In genomic region chr12:20477691-20478090, GRCh38 we compare ENCODE assay signal across 21 cellular contexts.
DNase-seq lines count a peak whose midpoint lies in the region; ATAC-seq, FAIRE-seq and TF ChIP-seq lines count a peak whose summit lies in the region.
"Had no signal": no experiment of that assay in that cellular context is flagged by ENCODE, and none has a peak within 500 bp of the region (broad histone marks: within the 10 kb centered on the region; RNA-seq: fewer than 3 reads in every experiment).

No MANE protein-coding gene starts in this region.

- H3K4me3 Mint-ChIP-seq in astrocyte (ENCODE audit: unreplicated experiment), result no peak overlapping the region
- H3K4me3 Mint-ChIP-seq: B cell; CD4-positive, alpha-beta T cell had no signal

- in situ Hi-C loops in G401 (cut with HindIII; ENCODE audit: low sequenced_read_pairs), result no loop called here

- no peak overlapping the region for H2AFZ ChIP-seq in astrocyte (ENCODE audit: low read depth, low read length)
- H2AFZ ChIP-seq: GM23248 had no signal

- peak overlapping the region; percentile 16 for H3K9ac ChIP-seq in astrocyte (ENCODE audit: low read length)
- H3K9ac ChIP-seq: GM23248 had no signal

- no peak for TF ChIP-seq CTCF in astrocyte (IDR thresholded peaks at IDR 0.05; ENCODE audit: insufficient read depth, low read depth, low read length)

- FAIRE-seq in astrocyte (lab: Jason Lieb, UNC), result no peak
- FAIRE-seq: G401.6, GM12892, GM19239, HepG2 had no signal

- H3K36me3 ChIP-seq in astrocyte (ENCODE audit: insufficient read depth, low read length), result no peaks in the 10 kb centered on the region
- H3K36me3 ChIP-seq: MG63 had no signal

- no peak for ATAC-seq in HG02759 (IDR thresholded peaks at IDR 0.05; ENCODE audit: unreplicated experiment)
- ATAC-seq in GM21723 (IDR thresholded peaks at IDR 0.05; ENCODE audit: unreplicated experiment), result no peak
- ATAC-seq: HepG2 had no signal

- no peaks in the 10 kb centered on the region for H3K36me3 Mint-ChIP-seq in astrocyte (ENCODE audit: low read depth, unreplicated experiment)

- no peaks in the 10 kb centered on the region for H4K20me1 ChIP-seq in astrocyte (ENCODE audit: insufficient read depth, low read length)

- peaks cover 5% of the 10 kb centered on the region for H3K4me1 ChIP-seq in astrocyte (ENCODE audit: insufficient read depth, low read length)

- no peaks in the 10 kb centered on the region for H3K27me3 ChIP-seq in astrocyte (ENCODE audit: insufficient read depth, low read length)
- H3K27me3 ChIP-seq: MG63 had no signal

- H3K9me3 ChIP-seq in astrocyte (ENCODE audit: insufficient read depth, low read depth, low read length), result no peaks in the 10 kb centered on the region
- H3K9me3 ChIP-seq: MG63 had no signal

- no peaks in the 10 kb centered on the region for H3K9me3 Mint-ChIP-seq in astrocyte (ENCODE audit: unreplicated experiment)
- H3K9me3 Mint-ChIP-seq: CD4-positive, alpha-beta T cell had no signal

- no peaks in the 10 kb centered on the region for H3K79me2 ChIP-seq in astrocyte (ENCODE audit: insufficient read depth, low read length)

- peak; percentile 53 for DNase-seq in G401 (ENCODE audit: low spot score)
- DNase-seq in astrocyte (ENCODE audit: low read depth), result no peak
- peak; percentile 24 for DNase-seq in globus pallidus (ENCODE audit: low spot score)
- DNase-seq in pons (ENCODE audit: low spot score), result peak; percentile 19
- DNase-seq in T-helper 2 cell, result no peak
- DNase-seq: ACHN; CD4-positive, alpha-beta T cell; DMS79; GM23248; MG63; NCI-H1105; NCI-H1694 treated with DMSO at 0.1 percent for 48 hours; NCI-H446 treated with DMSO at 0.1 percent for 48 hours; NCI-H748 treated with DMSO at 0.1 percent for 48 hours had no signal

- no peak overlapping the region for H3K27ac ChIP-seq in astrocyte (ENCODE audit: low read depth, low read length)
- H3K27ac ChIP-seq: GM23248 had no signal

- peaks cover 3% of the 10 kb centered on the region for H3K4me1 Mint-ChIP-seq in astrocyte (ENCODE audit: low read depth, unreplicated experiment)
- H3K4me1 Mint-ChIP-seq: B cell had no signal

- H3K27me3 Mint-ChIP-seq in astrocyte (ENCODE audit: low read depth, unreplicated experiment), result no peaks in the 10 kb centered on the region
- H3K27me3 Mint-ChIP-seq: B cell; CD4-positive, alpha-beta T cell had no signal

- H3K4me3 ChIP-seq in astrocyte (ENCODE audit: insufficient read depth, low read depth, low read length), result no peak overlapping the region
- H3K4me3 ChIP-seq: GM23248, MG63 had no signal

- H3K27ac Mint-ChIP-seq in astrocyte (ENCODE audit: unreplicated experiment), result no peak overlapping the region
- H3K27ac Mint-ChIP-seq: B cell; CD4-positive, alpha-beta T cell had no signal

- peak overlapping the region; percentile 35 for H3K4me2 ChIP-seq in astrocyte (ENCODE audit: low read length)

Comparison
In these comparisons a context has a peak if more than half of its experiments do, and no peak if none do; other contexts are left out.
1. DNase-seq: peak in G401 (single experiment), globus pallidus (single experiment) and pons (single experiment); none in astrocyte (single experiment) and T-helper 2 cell (0 of 5).